Comparison of ENCODE assay signal across 18 cellular contexts in genomic region chr1:170853302-170853701, GRCh38.
DNase-seq lines count a peak whose midpoint lies in the region; ATAC-seq and TF ChIP-seq lines count a peak whose summit lies in the region.
"Had no signal": no experiment of that assay in that cellular context is flagged by ENCODE, and none has a peak within 500 bp of the region (broad histone marks: within the 10 kb centered on the region; RNA-seq: fewer than 3 reads in every experiment).

No MANE protein-coding gene starts in this region.

- 90 to 91% methylated on average over 5 of the region's 5 CpGs for WGBS in GM23248 (ENCODE audit: low coverage in 1 of 2, low lambda C conversion rate in 2 of 2, missing lambda C conversion rate in 2 of 2), 2 experiments

- 0 out of 2 replicates have a peak overlapping the region, but pooled peaks have one; percentile 4 for H3K4me2 ChIP-seq in MM.1S (ENCODE audit: low read depth, low read length)
- no peak overlapping the region for H3K4me2 ChIP-seq in GM23248 (ENCODE audit: unreplicated experiment)

- DNase-seq in MM.1S (peak; percentile 64), GM23248 (no peak)
- no peak for DNase-seq in activated CD4-positive, CD25-positive, alpha-beta regulatory T cell treated with anti-CD3 and anti-CD28 coated beads, Interleukin-2, amount 50 U/mL, for 72 hours
- DNase-seq in activated CD8-positive, alpha-beta T cell treated with anti-CD3 and anti-CD28 coated beads, Interleukin-2, amount 10 ng/mL, durations not matched to agents 7 days and 5 days = no peak
- DNase-seq in activated CD4-positive, alpha-beta T cell treated with anti-CD3 and anti-CD28 coated beads, Interleukin-2, amount 50 U/mL, for 4 hours = no peak
- DNase-seq: activated CD4-positive, alpha-beta T cell treated with anti-CD3 and anti-CD28 coated beads, Interleukin-2, amount 10 ng/mL, durations not matched to agents 24 days and 14 days; activated T-cell treated with anti-CD3 and anti-CD28 coated beads, Interleukin-2, amount 50 U/mL, for 72 hours; amygdala; DMS79 treated with DMSO at 0.1 percent for 48 hours; head of caudate nucleus; NCI-H2081; NCI-H82 had no signal

- H3K9ac ChIP-seq in MM.1S (ENCODE audit: low read length) = no peak overlapping the region
- H3K9ac ChIP-seq in GM23248 = no peak overlapping the region

- H3K4me1 ChIP-seq in MM.1S (ENCODE audit: low read length) (peaks cover 13% of the 10 kb centered on the region), GM23248 (ENCODE audit: insufficient read depth) (no peaks in the 10 kb centered on the region)

- H3F3A ChIP-seq in MM.1S (ENCODE audit: insufficient read depth, low read length) (no peaks in the 10 kb centered on the region), GM23248 (ENCODE audit: insufficient read depth) (no peaks in the 10 kb centered on the region)

- POLR2A ChIA-PET in activated CD8-positive, alpha-beta T cell treated with anti-CD3 and anti-CD28 coated beads, Interleukin-2, amount 10 ng/mL, durations not matched to agents 7 days and 5 days (lab: Charles Lee) = no interaction called here

- no peaks in the 10 kb centered on the region for H3K27me3 ChIP-seq in MM.1S (replicated peaks; ENCODE audit: insufficient read depth, low read length)
- no peaks in the 10 kb centered on the region for H3K27me3 ChIP-seq in GM23248 (replicated peaks; ENCODE audit: insufficient read depth)

- no peaks in the 10 kb centered on the region for H3K4me1 Mint-ChIP-seq in activated CD8-positive, alpha-beta T cell treated with anti-CD3 and anti-CD28 coated beads, Interleukin-2, amount 10 ng/mL, durations not matched to agents 7 days and 5 days (ENCODE audit: low read depth)
- H3K4me1 Mint-ChIP-seq: activated CD4-positive, alpha-beta T cell treated with anti-CD3 and anti-CD28 coated beads, Interleukin-2, amount 10 ng/mL, durations not matched to agents 24 days and 14 days had no signal

- H3K27ac Mint-ChIP-seq in activated CD8-positive, alpha-beta T cell treated with anti-CD3 and anti-CD28 coated beads, Interleukin-2, amount 10 ng/mL, durations not matched to agents 7 days and 5 days = no peak overlapping the region
- H3K27ac Mint-ChIP-seq: activated CD4-positive, alpha-beta T cell treated with anti-CD3 and anti-CD28 coated beads, Interleukin-2, amount 10 ng/mL, durations not matched to agents 24 days and 14 days; activated T-cell treated with anti-CD3 and anti-CD28 coated beads, Interleukin-2, amount 50 U/mL, for 72 hours had no signal

- H3K79me2 ChIP-seq in MM.1S (ENCODE audit: low read length) (no peaks in the 10 kb centered on the region), GM23248 (ENCODE audit: insufficient read depth) (no peaks in the 10 kb centered on the region)

- H3K27me3 Mint-ChIP-seq in activated CD8-positive, alpha-beta T cell treated with anti-CD3 and anti-CD28 coated beads, Interleukin-2, amount 10 ng/mL, durations not matched to agents 7 days and 5 days (ENCODE audit: low read depth) = no peaks in the 10 kb centered on the region

- H3K9me3 ChIP-seq in MM.1S (replicated peaks; ENCODE audit: insufficient read depth, low read length) = no peaks in the 10 kb centered on the region
- no peaks in the 10 kb centered on the region for H3K9me3 ChIP-seq in GM23248 (ENCODE audit: low read depth)

- no peak overlapping the region for H3K27ac ChIP-seq in MM.1S (ENCODE audit: low read length)
- H3K27ac ChIP-seq in GM23248 = no peak overlapping the region
- H3K27ac ChIP-seq: C4-2B, RWPE1, skin epidermis had no signal

- H3K36me3 ChIP-seq in MM.1S (replicated peaks; ENCODE audit: insufficient read depth, low read length) (no peaks in the 10 kb centered on the region), GM23248 (ENCODE audit: low read depth) (no peaks in the 10 kb centered on the region)

- H3K4me3 ChIP-seq in MM.1S (ENCODE audit: low read length) (no peak overlapping the region), GM23248 (no peak overlapping the region)
- H3K4me3 ChIP-seq: skin epidermis had no signal

- H3K4me3 Mint-ChIP-seq in activated CD8-positive, alpha-beta T cell treated with anti-CD3 and anti-CD28 coated beads, Interleukin-2, amount 10 ng/mL, durations not matched to agents 7 days and 5 days = no peak overlapping the region
- H3K4me3 Mint-ChIP-seq: activated CD4-positive, alpha-beta T cell treated with anti-CD3 and anti-CD28 coated beads, Interleukin-2, amount 10 ng/mL, durations not matched to agents 24 days and 14 days; activated T-cell treated with anti-CD3 and anti-CD28 coated beads, Interleukin-2, amount 50 U/mL, for 72 hours had no signal

- no peak for TF ChIP-seq CTCF in MM.1S (IDR thresholded peaks at IDR 0.05; ENCODE audit: low read length)

- ATAC-seq in GM18907 (IDR thresholded peaks at IDR 0.05; ENCODE audit: unreplicated experiment) (peak; percentile 85), GM21529 (IDR thresholded peaks at IDR 0.05; ENCODE audit: unreplicated experiment) (peak; percentile 92), HG03045 (IDR thresholded peaks at IDR 0.05; ENCODE audit: unreplicated experiment) (peak; percentile 84)
- no peak for ATAC-seq in activated CD8-positive, alpha-beta T cell treated with anti-CD3 and anti-CD28 coated beads, Interleukin-2, amount 10 ng/mL, durations not matched to agents 7 days and 5 days

- H3K9me2 ChIP-seq in MM.1S (replicated peaks; ENCODE audit: insufficient read depth, low read length) = no peaks in the 10 kb centered on the region
- H3K9me2 ChIP-seq in GM23248 (ENCODE audit: insufficient read depth) = no peaks in the 10 kb centered on the region

- in situ Hi-C loops in GM23248 (cut with MboI) = no loop called here

- no peaks in the 10 kb centered on the region for H3K9me3 Mint-ChIP-seq in activated CD8-positive, alpha-beta T cell treated with anti-CD3 and anti-CD28 coated beads, Interleukin-2, amount 10 ng/mL, durations not matched to agents 7 days and 5 days (ENCODE audit: insufficient read depth)
- H3K9me3 Mint-ChIP-seq: activated CD4-positive, alpha-beta T cell treated with anti-CD3 and anti-CD28 coated beads, Interleukin-2, amount 10 ng/mL, durations not matched to agents 24 days and 14 days had no signal

- CTCF ChIA-PET in activated CD8-positive, alpha-beta T cell treated with anti-CD3 and anti-CD28 coated beads, Interleukin-2, amount 10 ng/mL, durations not matched to agents 7 days and 5 days (lab: Charles Lee) = no interaction called here

- no peaks in the 10 kb centered on the region for H4K20me1 ChIP-seq in MM.1S (ENCODE audit: insufficient read depth, low read length)
- H4K20me1 ChIP-seq in GM23248 (ENCODE audit: insufficient read depth) = no peaks in the 10 kb centered on the region

- H2AFZ ChIP-seq in MM.1S (ENCODE audit: low read length) = no peak overlapping the region
- H2AFZ ChIP-seq in GM23248 = no peak overlapping the region

- H3K36me3 Mint-ChIP-seq in activated CD8-positive, alpha-beta T cell treated with anti-CD3 and anti-CD28 coated beads, Interleukin-2, amount 10 ng/mL, durations not matched to agents 7 days and 5 days (ENCODE audit: low read depth) = no peaks in the 10 kb centered on the region
